ENCODE assay signal across 11 cellular contexts in the genomic region with DNA sequence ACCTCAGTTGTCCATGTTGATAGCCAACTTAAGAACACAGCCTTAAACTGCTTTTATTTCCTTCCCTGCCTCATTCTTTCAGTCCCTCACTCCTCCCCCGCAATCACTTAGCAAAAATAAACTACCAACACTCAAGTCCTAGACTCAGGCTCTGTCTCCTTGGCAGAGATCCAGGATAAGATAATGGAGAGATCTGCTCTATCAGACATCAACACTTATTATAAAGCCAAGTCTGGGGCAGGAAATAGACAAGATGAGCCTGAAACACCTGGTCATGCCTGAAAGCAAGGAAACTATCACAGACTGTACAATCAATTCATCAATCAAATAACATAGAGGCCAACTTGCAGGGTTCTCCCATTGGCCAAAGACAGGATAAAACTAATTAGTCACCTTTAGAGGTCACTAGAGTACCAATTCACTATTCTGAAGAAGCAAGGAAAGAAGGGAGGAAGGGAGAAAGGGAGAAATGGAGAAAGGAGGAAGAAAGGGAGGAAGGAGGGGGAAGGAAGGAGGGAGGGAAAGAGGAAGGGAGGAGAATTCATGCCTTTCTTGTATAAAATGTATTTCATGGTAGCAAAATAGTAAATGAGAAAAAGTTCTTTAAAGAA. TPM values are rescaled to one million over a fixed set of nuclear protein-coding genes. Genes with fewer than 3 reads are reported as not detected.
A peak's percentile ranks its signal among the peaks of the same experiment; 100 is the strongest.
DNase-seq lines count a peak whose midpoint lies in the region; ATAC-seq, FAIRE-seq and TF ChIP-seq lines count a peak whose summit lies in the region.
"Had no signal": no experiment of that assay in that cellular context is flagged by ENCODE, and none has a peak within 500 bp of the region (broad histone marks: within the 10 kb centered on the region; RNA-seq: fewer than 3 reads in every experiment).

No MANE protein-coding gene starts in this region.

- no peaks in the 10 kb centered on the region for H3K4me1 ChIP-seq in body of pancreas

- H3K36me3 ChIP-seq in bronchial epithelial cell (ENCODE audit: control insufficient read depth, insufficient read depth, low read length) (no peaks in the 10 kb centered on the region), body of pancreas (replicated peaks in 1 of 2; ENCODE audit: insufficient read depth in 1 of 2, low read depth in 2 of 2) (no peaks in the 10 kb centered on the region)

- H3K27ac ChIP-seq in body of pancreas = no peak overlapping the region

- H3K4me3 Mint-ChIP-seq in neural crest cell = no peak overlapping the region
- H3K4me3 Mint-ChIP-seq: central memory CD8-positive, alpha-beta T cell had no signal

- intact Hi-C loops in body of pancreas (cut with DNase I) = no loop called here

- H3K4me3 ChIP-seq in bronchial epithelial cell (ENCODE audit: low read depth, low read length) = no peak overlapping the region
- no peak overlapping the region for H3K4me3 ChIP-seq in body of pancreas

- no peaks in the 10 kb centered on the region for H3K9me3 ChIP-seq in body of pancreas

- H3K27ac Mint-ChIP-seq in neural crest cell (ENCODE audit: unreplicated experiment) = no peak overlapping the region

- TF ChIP-seq CTCF in bronchial epithelial cell (IDR thresholded peaks at IDR 0.05; ENCODE audit: insufficient read depth, low read length, severe bottlenecking) = peak; percentile 17
- peak; percentile 22 for TF ChIP-seq CTCF in neural crest cell (conservative IDR thresholded peaks at IDR 0.05)
- TF ChIP-seq CTCF in body of pancreas (IDR thresholded peaks at IDR 0.05) = peak in 1 of 7 experiments; percentile 33

- peaks cover 4% of the 10 kb centered on the region for H3K9me3 Mint-ChIP-seq in neural crest cell

- H3K27me3 Mint-ChIP-seq in neural crest cell (ENCODE audit: low read depth) = peaks cover 19% of the 10 kb centered on the region

- H3K27me3 ChIP-seq in bronchial epithelial cell (ENCODE audit: control insufficient read depth, insufficient read depth, low read length) = no peaks in the 10 kb centered on the region
- H3K27me3 ChIP-seq in body of pancreas = no peaks in the 10 kb centered on the region

- ATAC-seq in body of pancreas = no peak
- no peak for ATAC-seq in GM19455 (IDR thresholded peaks at IDR 0.05; ENCODE audit: unreplicated experiment)

- FAIRE-seq in bronchial epithelial cell (lab: Jason Lieb, UNC) = no peak

- H3K4me1 Mint-ChIP-seq in neural crest cell = peaks cover 3% of the 10 kb centered on the region
- H3K4me1 Mint-ChIP-seq: central memory CD8-positive, alpha-beta T cell had no signal

- WGBS in body of pancreas, 2 donors = 41 to 60% methylated on average over 1 of the region's 1 CpG

- H3K36me3 Mint-ChIP-seq in neural crest cell (ENCODE audit: low read depth) = peaks cover 3% of the 10 kb centered on the region

- TF ChIP-seq POLR2A in body of pancreas (IDR thresholded peaks at IDR 0.05) = no peak

- DNase-seq in NCI-H146 (lab: John Stamatoyannopoulos, UW) = peak; percentile 15
- DNase-seq in NCI-H146 treated with DMSO at 0.1 percent for 48 hours (lab: John Stamatoyannopoulos, UW; ENCODE audit: unreplicated experiment) = no peak
- DNase-seq in M059J (ENCODE audit: low read depth) = peak; percentile 8
- peak; percentile 37 for DNase-seq in bronchial epithelial cell (ENCODE audit: low read depth)
- no peak for DNase-seq in neural crest cell (ENCODE audit: low read depth, low spot score)
- DNase-seq in T1000 (lab: John Stamatoyannopoulos, UW) = no peak
- DNase-seq in body of pancreas = no peak
- DNase-seq: retina, SHP77 treated with DMSO at 0.1 percent for 48 hours had no signal

RNA-seq across cellular contexts. Expression of a gene that starts 15.6 kb away (rescaled TPM):
- total RNA-seq in M059J (2014; rRNA removed; shearing (Covaris generic)) = 0.07 TPM in 1 of 2 replicates, not detected in the other
- total RNA-seq in bronchial epithelial cell = 0.38 and 1.3 TPM in 2 replicates
- total RNA-seq in neural crest cell = 7.5 and 7.8 TPM in 2 replicates
- total RNA-seq in body of pancreas = 1 to 10 TPM; 5.6 to 6.7 TPM

Comparison
In these comparisons a context has a peak if more than half of its experiments do, and no peak if none do; other contexts are left out.
1. DNase-seq: peak in NCI-H146 (single experiment), M059J (single experiment) and bronchial epithelial cell (single experiment); none in NCI-H146 treated with DMSO at 0.1 percent for 48 hours (single experiment), neural crest cell (single experiment), T1000 (single experiment) and body of pancreas (0 of 4).